Comparison of ENCODE assay signal across 1 cellular context in genomic region chr3:16264708-16265454, GRCh38.
TF ChIP-seq lines count a peak whose summit lies in the region.

Gene DPH3, minus strand, starts transcription at chr3:16264943. Its CDS starts 67 bp downstream, at chr3:16264876.
A gene with protein sequence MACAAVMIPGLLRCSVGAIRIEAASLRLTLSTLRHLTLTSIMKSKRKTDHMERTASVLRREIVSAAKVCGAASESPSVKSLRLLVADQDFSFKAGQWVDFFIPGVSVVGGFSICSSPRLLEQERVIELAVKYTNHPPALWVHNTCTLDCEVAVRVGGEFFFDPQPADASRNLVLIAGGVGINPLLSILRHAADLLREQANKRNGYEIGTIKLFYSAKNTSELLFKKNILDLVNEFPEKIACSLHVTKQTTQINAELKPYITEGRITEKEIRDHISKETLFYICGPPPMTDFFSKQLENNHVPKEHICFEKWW (plus strand): TSS chr3:16265212. CDS start chr3:16270953, 5,741 bp downstream.

TF ChIP-seq in HepG2, 621 proteins besides CTCF, POLR2A, EP300 and RAD21 (continued from another document and continues in another):
- TF ChIP-seq ZNF609 (CRISPR knock-in tag; IDR thresholded peaks at IDR 0.05; ENCODE audit: borderline replicate concordance) (0 out of 2 replicates have a peak, but pooled peaks have one; percentile 13), ZNF230 (CRISPR knock-in tag; IDR thresholded peaks at IDR 0.05) (no peak), GATAD1 (CRISPR knock-in tag; IDR thresholded peaks at IDR 0.05) (peak; percentile 100), RARG (CRISPR knock-in tag; IDR thresholded peaks at IDR 0.05; ENCODE audit: low read depth) (no peak), NCOA5 (CRISPR knock-in tag; IDR thresholded peaks at IDR 0.05) (no peak), MTF2 (CRISPR knock-in tag; IDR thresholded peaks at IDR 0.05; ENCODE audit: borderline replicate concordance) (no peak), PRMT3 (CRISPR knock-in tag; IDR thresholded peaks at IDR 0.05; ENCODE audit: borderline replicate concordance, low read depth) (no peak), SALL2 (CRISPR knock-in tag; IDR thresholded peaks at IDR 0.05) (peak; percentile 27; the same call in 1 of the 2 replicates), ZNF282 (IDR thresholded peaks at IDR 0.05; ENCODE audit: partially characterized antibody) (no peak), POLR2G (IDR thresholded peaks at IDR 0.05; ENCODE audit: low read depth, low read length) (peak; percentile 91), NAIF1 (CRISPR knock-in tag; IDR thresholded peaks at IDR 0.05; ENCODE audit: borderline replicate concordance) (no peak), ZBTB21 (CRISPR knock-in tag; IDR thresholded peaks at IDR 0.05) (peak; percentile 47; the same call in 1 of the 2 replicates), KDM1A (CRISPR knock-in tag; IDR thresholded peaks at IDR 0.05) (no peak), ZNF720 (CRISPR knock-in tag; IDR thresholded peaks at IDR 0.05) (no peak), CHD4 (IDR thresholded peaks at IDR 0.05; ENCODE audit: borderline replicate concordance, low read length) (no peak), ZNF709 (CRISPR knock-in tag; IDR thresholded peaks at IDR 0.05) (0 out of 2 replicates have a peak, but pooled peaks have one; percentile 31), ZNF343 (CRISPR knock-in tag; IDR thresholded peaks at IDR 0.05) (no peak), AKAP8 (CRISPR knock-in tag; IDR thresholded peaks at IDR 0.05) (0 out of 2 replicates have a peak, but pooled peaks have one; percentile 41), NFKBIZ (CRISPR knock-in tag; IDR thresholded peaks at IDR 0.05) (no peak), ZNF256 (CRISPR knock-in tag; conservative IDR thresholded peaks at IDR 0.05) (0 out of 2 replicates have a peak, but pooled peaks have one; percentile 28), NFE2L1 (CRISPR knock-in tag; IDR thresholded peaks at IDR 0.05; ENCODE audit: borderline replicate concordance) (no peak), CENPX (CRISPR knock-in tag; IDR thresholded peaks at IDR 0.05) (no peak), NRL (CRISPR knock-in tag; IDR thresholded peaks at IDR 0.05; ENCODE audit: borderline replicate concordance) (no peak), TAF1 (CRISPR knock-in tag; IDR thresholded peaks at IDR 0.05) (peak; percentile 92), ZBTB42 (CRISPR knock-in tag; IDR thresholded peaks at IDR 0.05) (no peak), RXRB (CRISPR knock-in tag; IDR thresholded peaks at IDR 0.05; ENCODE audit: borderline replicate concordance) (peak; percentile 30; the same call in 1 of the 2 replicates), ZNF160 (CRISPR knock-in tag; IDR thresholded peaks at IDR 0.05) (no peak), FOSL2 (CRISPR knock-in tag; IDR thresholded peaks at IDR 0.05) (peak; percentile 56), HMGXB4 (CRISPR knock-in tag; IDR thresholded peaks at IDR 0.05; ENCODE audit: borderline replicate concordance in 1 of 2, low read depth in 1 of 2) (peak in 1 of 2 experiments; percentile 33; a peak in 2 of 4 replicates), GABPA (IDR thresholded peaks at IDR 0.05; ENCODE audit: low read depth, low read length) (peak; percentile 97), GABPA (CRISPR knock-in tag; IDR thresholded peaks at IDR 0.05; ENCODE audit: low read depth) (peak; percentile 100), FOXM1 (CRISPR knock-in tag; IDR thresholded peaks at IDR 0.05) (no peak), ZZZ3 (CRISPR knock-in tag; IDR thresholded peaks at IDR 0.05; ENCODE audit: borderline replicate concordance) (no peak; the same call in 1 of the 2 replicates), EEA1 (CRISPR knock-in tag; IDR thresholded peaks at IDR 0.05; ENCODE audit: borderline replicate concordance) (no peak), ZMYM4 (CRISPR knock-in tag; IDR thresholded peaks at IDR 0.05) (peak; percentile 99), ZFAT (CRISPR knock-in tag; conservative IDR thresholded peaks at IDR 0.05) (no peak), SRY (CRISPR knock-in tag; IDR thresholded peaks at IDR 0.05) (no peak), NFIC (IDR thresholded peaks at IDR 0.05; ENCODE audit: low read length) (no peak), ZNF615 (CRISPR knock-in tag; IDR thresholded peaks at IDR 0.05; ENCODE audit: borderline replicate concordance) (no peak; the same call in 1 of the 2 replicates), YEATS2 (CRISPR knock-in tag; IDR thresholded peaks at IDR 0.05; ENCODE audit: borderline replicate concordance) (peak; percentile 91), ZNF772 (CRISPR knock-in tag; IDR thresholded peaks at IDR 0.05) (no peak), ZNF138 (CRISPR knock-in tag; IDR thresholded peaks at IDR 0.05; ENCODE audit: low read depth) (no peak), TP53 (CRISPR knock-in tag; conservative IDR thresholded peaks at IDR 0.05) (no peak), SETDB1 (CRISPR knock-in tag; IDR thresholded peaks at IDR 0.05; ENCODE audit: borderline replicate concordance) (no peak)
- TF ChIP-seq, protein P1, sequence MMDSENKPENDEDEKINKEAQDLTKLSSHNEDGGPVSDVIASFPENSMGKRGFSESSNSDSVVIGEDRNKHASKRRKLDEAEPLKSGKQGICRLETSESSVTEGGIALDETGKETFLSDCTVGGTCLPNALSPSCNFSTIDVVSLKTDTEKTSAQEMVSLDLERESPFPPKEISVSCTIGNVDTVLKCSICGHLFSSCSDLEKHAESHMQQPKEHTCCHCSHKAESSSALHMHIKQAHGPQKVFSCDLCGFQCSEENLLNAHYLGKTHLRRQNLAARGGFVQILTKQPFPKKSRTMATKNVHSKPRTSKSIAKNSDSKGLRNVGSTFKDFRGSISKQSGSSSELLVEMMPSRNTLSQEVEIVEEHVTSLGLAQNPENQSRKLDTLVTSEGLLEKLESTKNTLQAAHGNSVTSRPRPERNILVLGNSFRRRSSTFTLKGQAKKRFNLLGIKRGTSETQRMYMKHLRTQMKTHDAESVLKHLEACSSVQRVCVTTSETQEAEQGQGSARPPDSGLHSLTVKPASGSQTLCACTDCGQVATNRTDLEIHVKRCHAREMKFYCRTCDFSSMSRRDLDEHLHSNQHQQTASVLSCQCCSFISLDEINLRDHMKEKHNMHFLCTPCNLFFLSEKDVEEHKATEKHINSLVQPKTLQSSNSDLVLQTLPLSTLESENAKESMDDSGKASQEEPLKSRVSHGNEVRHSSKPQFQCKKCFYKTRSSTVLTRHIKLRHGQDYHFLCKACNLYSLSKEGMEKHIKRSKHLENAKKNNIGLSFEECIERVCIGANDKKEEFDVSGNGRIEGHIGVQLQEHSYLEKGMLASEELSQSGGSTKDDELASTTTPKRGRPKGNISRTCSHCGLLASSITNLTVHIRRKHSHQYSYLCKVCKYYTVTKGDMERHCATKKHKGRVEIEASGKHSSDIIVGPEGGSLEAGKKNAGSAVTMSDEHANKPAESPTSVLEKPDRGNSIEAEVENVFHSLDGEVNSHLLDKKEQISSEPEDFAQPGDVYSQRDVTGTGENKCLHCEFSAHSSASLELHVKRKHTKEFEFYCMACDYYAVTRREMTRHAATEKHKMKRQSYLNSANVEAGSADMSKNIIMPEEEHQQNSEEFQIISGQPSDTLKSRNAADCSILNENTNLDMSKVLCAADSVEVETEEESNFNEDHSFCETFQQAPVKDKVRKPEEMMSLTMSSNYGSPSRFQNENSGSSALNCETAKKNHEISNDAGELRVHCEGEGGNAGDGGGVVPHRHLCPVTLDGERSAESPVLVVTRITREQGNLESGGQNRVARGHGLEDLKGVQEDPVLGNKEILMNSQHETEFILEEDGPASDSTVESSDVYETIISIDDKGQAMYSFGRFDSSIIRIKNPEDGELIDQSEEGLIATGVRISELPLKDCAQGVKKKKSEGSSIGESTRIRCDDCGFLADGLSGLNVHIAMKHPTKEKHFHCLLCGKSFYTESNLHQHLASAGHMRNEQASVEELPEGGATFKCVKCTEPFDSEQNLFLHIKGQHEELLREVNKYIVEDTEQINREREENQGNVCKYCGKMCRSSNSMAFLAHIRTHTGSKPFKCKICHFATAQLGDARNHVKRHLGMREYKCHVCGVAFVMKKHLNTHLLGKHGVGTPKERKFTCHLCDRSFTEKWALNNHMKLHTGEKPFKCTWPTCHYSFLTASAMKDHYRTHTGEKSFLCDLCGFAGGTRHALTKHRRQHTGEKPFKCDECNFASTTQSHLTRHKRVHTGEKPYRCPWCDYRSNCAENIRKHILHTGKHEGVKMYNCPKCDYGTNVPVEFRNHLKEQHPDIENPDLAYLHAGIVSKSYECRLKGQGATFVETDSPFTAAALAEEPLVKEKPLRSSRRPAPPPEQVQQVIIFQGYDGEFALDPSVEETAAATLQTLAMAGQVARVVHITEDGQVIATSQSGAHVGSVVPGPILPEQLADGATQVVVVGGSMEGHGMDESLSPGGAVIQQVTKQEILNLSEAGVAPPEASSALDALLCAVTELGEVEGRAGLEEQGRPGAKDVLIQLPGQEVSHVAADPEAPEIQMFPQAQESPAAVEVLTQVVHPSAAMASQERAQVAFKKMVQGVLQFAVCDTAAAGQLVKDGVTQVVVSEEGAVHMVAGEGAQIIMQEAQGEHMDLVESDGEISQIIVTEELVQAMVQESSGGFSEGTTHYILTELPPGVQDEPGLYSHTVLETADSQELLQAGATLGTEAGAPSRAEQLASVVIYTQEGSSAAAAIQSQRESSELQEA (CRISPR knock-in tag; IDR thresholded peaks at IDR 0.05; ENCODE audit: not compliant biosample characterization): no peak
- TF ChIP-seq, protein P2, sequence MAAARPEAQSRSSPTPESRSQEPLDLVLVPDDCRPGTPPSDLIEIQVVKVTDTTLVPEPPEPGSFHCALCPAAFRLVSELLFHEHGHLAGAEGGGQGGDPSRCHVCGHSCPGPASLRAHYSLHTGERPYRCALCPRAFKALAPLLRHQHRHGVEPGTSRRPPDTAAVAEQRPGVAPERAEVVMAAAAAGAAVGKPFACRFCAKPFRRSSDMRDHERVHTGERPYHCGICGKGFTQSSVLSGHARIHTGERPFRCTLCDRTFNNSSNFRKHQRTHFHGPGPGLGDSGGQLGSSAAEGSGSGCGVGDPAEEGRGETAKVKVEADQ (CRISPR knock-in tag; IDR thresholded peaks at IDR 0.05; ENCODE audit: borderline replicate concordance): no peak
- TF ChIP-seq, protein P3, sequence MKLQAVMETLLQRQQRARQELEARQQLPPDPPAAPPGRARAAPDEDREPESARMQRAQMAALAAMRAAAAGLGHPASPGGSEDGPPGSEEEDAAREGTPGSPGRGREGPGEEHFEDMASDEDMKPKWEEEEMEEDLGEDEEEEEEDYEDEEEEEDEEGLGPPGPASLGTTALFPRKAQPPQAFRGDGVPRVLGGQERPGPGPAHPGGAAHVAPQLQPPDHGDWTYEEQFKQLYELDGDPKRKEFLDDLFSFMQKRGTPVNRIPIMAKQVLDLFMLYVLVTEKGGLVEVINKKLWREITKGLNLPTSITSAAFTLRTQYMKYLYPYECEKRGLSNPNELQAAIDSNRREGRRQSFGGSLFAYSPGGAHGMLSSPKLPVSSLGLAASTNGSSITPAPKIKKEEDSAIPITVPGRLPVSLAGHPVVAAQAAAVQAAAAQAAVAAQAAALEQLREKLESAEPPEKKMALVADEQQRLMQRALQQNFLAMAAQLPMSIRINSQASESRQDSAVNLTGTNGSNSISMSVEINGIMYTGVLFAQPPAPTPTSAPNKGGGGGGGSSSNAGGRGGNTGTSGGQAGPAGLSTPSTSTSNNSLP (IDR thresholded peaks at IDR 0.05; ENCODE audit: low read depth, low read length): no peak
- TF ChIP-seq, protein P4, sequence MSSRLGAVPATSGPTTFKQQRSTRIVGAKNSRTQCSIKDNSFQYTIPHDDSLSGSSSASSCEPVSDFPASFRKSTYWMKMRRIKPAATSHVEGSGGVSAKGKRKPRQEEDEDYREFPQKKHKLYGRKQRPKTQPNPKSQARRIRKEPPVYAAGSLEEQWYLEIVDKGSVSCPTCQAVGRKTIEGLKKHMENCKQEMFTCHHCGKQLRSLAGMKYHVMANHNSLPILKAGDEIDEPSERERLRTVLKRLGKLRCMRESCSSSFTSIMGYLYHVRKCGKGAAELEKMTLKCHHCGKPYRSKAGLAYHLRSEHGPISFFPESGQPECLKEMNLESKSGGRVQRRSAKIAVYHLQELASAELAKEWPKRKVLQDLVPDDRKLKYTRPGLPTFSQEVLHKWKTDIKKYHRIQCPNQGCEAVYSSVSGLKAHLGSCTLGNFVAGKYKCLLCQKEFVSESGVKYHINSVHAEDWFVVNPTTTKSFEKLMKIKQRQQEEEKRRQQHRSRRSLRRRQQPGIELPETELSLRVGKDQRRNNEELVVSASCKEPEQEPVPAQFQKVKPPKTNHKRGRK (CRISPR knock-in tag; IDR thresholded peaks at IDR 0.05): peak; percentile 27; the same call in 1 of the 2 replicates
